16 cellular contexts compared by ENCODE assay signal in genomic region chr1:62285984-62286481, GRCh38. TPM values are rescaled to one million over a fixed set of nuclear protein-coding genes. Genes with fewer than 3 reads are reported as not detected.
DNase-seq lines count a peak whose midpoint lies in the region; ATAC-seq and TF ChIP-seq lines count a peak whose summit lies in the region.
"Had no signal": no experiment of that assay in that cellular context is flagged by ENCODE, and none has a peak within 500 bp of the region (broad histone marks: within the 10 kb centered on the region; RNA-seq: fewer than 3 reads in every experiment).

No MANE protein-coding gene starts in this region.

- no peaks in the 10 kb centered on the region for H3K79me2 ChIP-seq in hepatocyte

- H3K4me3 Mint-ChIP-seq in progenitor cell of endocrine pancreas (ENCODE audit: low read depth) = peak overlapping the region; percentile 35
- no peak overlapping the region for H3K4me3 Mint-ChIP-seq in activated T-helper 2 cell treated with anti-CD3 and anti-CD28 coated beads, Interferon-gamma antibody, Interleukin-2, Interleukin-4, amounts not matched to agents 10 μg/mL and 5 μg/mL and 100 μg/mL, durations not matched to agents 14 hours and 24 hours and 36 hours (ENCODE audit: low read depth)
- H3K4me3 Mint-ChIP-seq: naive thymus-derived CD4-positive, alpha-beta T cell had no signal

- H3K36me3 Mint-ChIP-seq in progenitor cell of endocrine pancreas (ENCODE audit: insufficient read depth) = no peaks in the 10 kb centered on the region
- H3K36me3 Mint-ChIP-seq in activated T-helper 2 cell treated with anti-CD3 and anti-CD28 coated beads, Interferon-gamma antibody, Interleukin-2, Interleukin-4, amounts not matched to agents 10 μg/mL and 5 μg/mL and 100 μg/mL, durations not matched to agents 14 hours and 24 hours and 36 hours (ENCODE audit: low read depth) = no peaks in the 10 kb centered on the region
- H3K36me3 Mint-ChIP-seq: naive thymus-derived CD4-positive, alpha-beta T cell had no signal

- ATAC-seq in RWPE2 (ENCODE audit: low read depth) (peak; percentile 10; the same call in 1 of the 3 replicates), GM18873 (IDR thresholded peaks at IDR 0.05; ENCODE audit: low FRiP score, unreplicated experiment) (no peak), GM19324 (IDR thresholded peaks at IDR 0.05; ENCODE audit: low FRiP score, unreplicated experiment) (no peak)
- ATAC-seq: GM12878; K562; naive thymus-derived CD4-positive, alpha-beta T cell had no signal

- peaks cover 59% of the 10 kb centered on the region for H3K4me1 Mint-ChIP-seq in progenitor cell of endocrine pancreas (ENCODE audit: low read depth)
- no peaks in the 10 kb centered on the region for H3K4me1 Mint-ChIP-seq in activated T-helper 2 cell treated with anti-CD3 and anti-CD28 coated beads, Interferon-gamma antibody, Interleukin-2, Interleukin-4, amounts not matched to agents 10 μg/mL and 5 μg/mL and 100 μg/mL, durations not matched to agents 14 hours and 24 hours and 36 hours (ENCODE audit: low read depth)

- intact Hi-C loops in activated T-helper 2 cell treated with anti-CD3 and anti-CD28 coated beads, Interferon-gamma antibody, Interleukin-2, Interleukin-4, amounts not matched to agents 10 μg/mL and 5 μg/mL and 100 μg/mL, durations not matched to agents 14 hours and 24 hours and 36 hours (cut with micrococcal nuclease) = no loop called here

- H3K9me3 Mint-ChIP-seq in progenitor cell of endocrine pancreas (ENCODE audit: low read depth) = no peaks in the 10 kb centered on the region
- H3K9me3 Mint-ChIP-seq in activated T-helper 2 cell treated with anti-CD3 and anti-CD28 coated beads, Interferon-gamma antibody, Interleukin-2, Interleukin-4, amounts not matched to agents 10 μg/mL and 5 μg/mL and 100 μg/mL, durations not matched to agents 14 hours and 24 hours and 36 hours = no peaks in the 10 kb centered on the region
- H3K9me3 Mint-ChIP-seq: naive thymus-derived CD4-positive, alpha-beta T cell had no signal

- peak overlapping the region; percentile 71 for H3K4me2 ChIP-seq in hepatocyte

- peak overlapping the region; percentile 11; the same call in 1 of the 2 replicates for H3K9ac ChIP-seq in ES-I3 (ENCODE audit: low read depth, low read length)

- H3K27ac ChIP-seq in RWPE2 (ENCODE audit: poor library complexity, severe bottlenecking) = peak overlapping the region; percentile 44
- H3K27ac ChIP-seq in hepatocyte = no peak overlapping the region
- H3K27ac ChIP-seq: coronary artery, heart left ventricle had no signal

- WGBS in hepatocyte (ENCODE audit: low lambda C conversion rate, missing lambda C conversion rate) = 15% methylated on average over 15 of the region's 15 CpGs

- no peaks in the 10 kb centered on the region for H3K9me2 ChIP-seq in hepatocyte (replicated peaks; ENCODE audit: insufficient read depth)

- no peaks in the 10 kb centered on the region for H3K27me3 ChIP-seq in RWPE2 (ENCODE audit: insufficient read depth, poor library complexity, severe bottlenecking)
- no peaks in the 10 kb centered on the region for H3K27me3 ChIP-seq in hepatocyte

- H3K4me1 ChIP-seq in ES-I3 (ENCODE audit: insufficient read depth, low read length) (peaks cover 27% of the 10 kb centered on the region), RWPE2 (ENCODE audit: insufficient read depth, poor library complexity, severe bottlenecking) (peaks cover 21% of the 10 kb centered on the region), hepatocyte (ENCODE audit: insufficient read depth) (peaks cover 29% of the 10 kb centered on the region)

- no peaks in the 10 kb centered on the region for H4K20me1 ChIP-seq in hepatocyte (ENCODE audit: insufficient read depth, poor library complexity, severe bottlenecking)

- TF ChIP-seq CTCF in RWPE2 (IDR thresholded peaks at IDR 0.05; ENCODE audit: poor library complexity, severe bottlenecking) (no peak), hepatocyte (IDR thresholded peaks at IDR 0.05; ENCODE audit: poor library complexity) (no peak), progenitor cell of endocrine pancreas (IDR thresholded peaks at IDR 0.05; ENCODE audit: unreplicated experiment) (no peak), GM20000 (IDR thresholded peaks at IDR 0.05; ENCODE audit: extremely low read depth, missing control alignments) (no peak)

- peak overlapping the region; percentile 3 for H2AFZ ChIP-seq in hepatocyte

- H3K9me3 ChIP-seq in ES-I3 (ENCODE audit: control insufficient read depth, insufficient read depth, low read length) = 0 out of 2 replicates have a peak, but pooled peaks cover under 1% of the 10 kb centered on the region
- H3K9me3 ChIP-seq in RWPE2 (ENCODE audit: severe bottlenecking) = no peaks in the 10 kb centered on the region
- no peaks in the 10 kb centered on the region for H3K9me3 ChIP-seq in hepatocyte (ENCODE audit: low read depth)

- DNase-seq in RWPE2 (ENCODE audit: low spot score) = no peak
- DNase-seq in hepatocyte (ENCODE audit: low spot score) = no peak
- no peak for DNase-seq in progenitor cell of endocrine pancreas (ENCODE audit: low spot score, unreplicated experiment)
- no peak for DNase-seq in GM20000 (ENCODE audit: low spot score)
- DNase-seq in activated T-helper 2 cell treated with anti-CD3 and anti-CD28 coated beads, Interferon-gamma antibody, Interleukin-2, Interleukin-4, amounts not matched to agents 10 μg/mL and 5 μg/mL and 100 μg/mL, durations not matched to agents 14 hours and 24 hours and 36 hours (ENCODE audit: low spot score) = no peak
- DNase-seq: activated CD4-positive, alpha-beta T cell treated with anti-CD3 and anti-CD28 coated beads for 48 hours; activated naive CD4-positive, alpha-beta T cell treated with anti-CD3 and anti-CD28 coated beads, Interleukin-2, amount 50 U/mL, for 16 hours; heart left ventricle; naive thymus-derived CD4-positive, alpha-beta T cell; stimulated activated naive CD4-positive, alpha-beta T cell treated with Interleukin-2 at 50 U/mL for 16 hours had no signal

- no peak overlapping the region for H3K27ac Mint-ChIP-seq in progenitor cell of endocrine pancreas
- H3K27ac Mint-ChIP-seq in activated T-helper 2 cell treated with anti-CD3 and anti-CD28 coated beads, Interferon-gamma antibody, Interleukin-2, Interleukin-4, amounts not matched to agents 10 μg/mL and 5 μg/mL and 100 μg/mL, durations not matched to agents 14 hours and 24 hours and 36 hours = no peak overlapping the region
- H3K27ac Mint-ChIP-seq: naive thymus-derived CD4-positive, alpha-beta T cell had no signal

- H3K27me3 Mint-ChIP-seq in progenitor cell of endocrine pancreas = peaks cover 11% of the 10 kb centered on the region
- peaks cover 10% of the 10 kb centered on the region for H3K27me3 Mint-ChIP-seq in activated T-helper 2 cell treated with anti-CD3 and anti-CD28 coated beads, Interferon-gamma antibody, Interleukin-2, Interleukin-4, amounts not matched to agents 10 μg/mL and 5 μg/mL and 100 μg/mL, durations not matched to agents 14 hours and 24 hours and 36 hours (ENCODE audit: low read depth)

- no peaks in the 10 kb centered on the region for H3K36me3 ChIP-seq in ES-I3 (ENCODE audit: insufficient read depth, low read length)
- no peaks in the 10 kb centered on the region for H3K36me3 ChIP-seq in RWPE2 (ENCODE audit: low read depth)
- no peaks in the 10 kb centered on the region for H3K36me3 ChIP-seq in hepatocyte (replicated peaks; ENCODE audit: insufficient read depth, low read depth)
- H3K36me3 ChIP-seq: heart left ventricle had no signal

- H3K4me3 ChIP-seq in RWPE2 (ENCODE audit: severe bottlenecking) (no peak overlapping the region), hepatocyte (no peak overlapping the region)
- H3K4me3 ChIP-seq: coronary artery, GM12878, K562 had no signal

RNA-seq across cellular contexts. Expression of gene KANK4, which starts 33.2 kb away (rescaled TPM):
- total RNA-seq in hepatocyte (5.5 and 6.0 TPM in 2 replicates), progenitor cell of endocrine pancreas (1.0 and 1.2 TPM in 2 replicates)
- 7.7 and 8.3 TPM in 2 replicates for polyA plus RNA-seq in hepatocyte
- total RNA-seq in activated T-helper 2 cell treated with anti-CD3 and anti-CD28 coated beads, Interferon-gamma antibody, Interleukin-2, Interleukin-4, amounts not matched to agents 10 μg/mL and 5 μg/mL and 100 μg/mL, durations not matched to agents 14 hours and 24 hours and 36 hours = not detected in 2 replicates
- total RNA-seq: GM12878; K562; naive thymus-derived CD4-positive, alpha-beta T cell had no signal
- polyA plus RNA-seq: GM12878; K562; naive thymus-derived CD4-positive, alpha-beta T cell had no signal
